Comparison of ENCODE assay signal across 12 cellular contexts in genomic region chr5:169856571-169856970, GRCh38.
A peak's percentile ranks its signal among the peaks of the same experiment; 100 is the strongest.
DNase-seq lines count a peak whose midpoint lies in the region; ATAC-seq and TF ChIP-seq lines count a peak whose summit lies in the region.
"Had no signal": no experiment of that assay in that cellular context is flagged by ENCODE, and none has a peak within 500 bp of the region (broad histone marks: within the 10 kb centered on the region; RNA-seq: fewer than 3 reads in every experiment).

No MANE protein-coding gene starts in this region.

- in situ Hi-C loops in astrocyte of the cerebellum (cut with HindIII; ENCODE audit: low sequenced_read_pairs): no loop called here

- H3K27me3 ChIP-seq in kidney epithelial cell (ENCODE audit: control insufficient read depth, insufficient read depth, low read length): no peaks in the 10 kb centered on the region
- H3K27me3 ChIP-seq in stomach: no peaks in the 10 kb centered on the region

- peak; percentile 51 for DNase-seq in Ammon's horn (ENCODE audit: low spot score)
- DNase-seq in HPDE6-E6E7 (ENCODE audit: extremely low spot score): peak; percentile 14
- peak; percentile 52 for DNase-seq in astrocyte of the cerebellum (ENCODE audit: low read depth)
- peak; percentile 79 for DNase-seq in kidney epithelial cell (ENCODE audit: low read depth)
- DNase-seq in stomach: no peak
- DNase-seq in mesenteric fat pad (ENCODE audit: low spot score): no peak
- DNase-seq: GF-D8, NCI-H748 treated with DMSO at 0.1 percent for 48 hours, posterior cingulate gyrus, T-helper 17 cell had no signal

- no peaks in the 10 kb centered on the region for H3K4me1 ChIP-seq in stomach

- no peak for TF ChIP-seq POLR2A in stomach (IDR thresholded peaks at IDR 0.05)

- H3K36me3 ChIP-seq in kidney epithelial cell (ENCODE audit: control insufficient read depth, insufficient read depth, low read length) (no peaks in the 10 kb centered on the region), stomach (no peaks in the 10 kb centered on the region)

- 73 to 84% (median 80%) methylated on average over 2 of the region's 2 CpGs for WGBS in stomach, 5 donors

- H3K9me3 ChIP-seq in stomach: peaks cover 0 to 11% (median 3%) of the 10 kb centered on the region in 4 donors

- TF ChIP-seq EP300 in stomach (IDR thresholded peaks at IDR 0.05): no peak

- TF ChIP-seq CTCF in astrocyte of the cerebellum (IDR thresholded peaks at IDR 0.05; ENCODE audit: low read depth, low read length, missing control alignments): no peak
- TF ChIP-seq CTCF in kidney epithelial cell (IDR thresholded peaks at IDR 0.05; ENCODE audit: insufficient read depth, low read length, poor library complexity, severe bottlenecking): no peak
- TF ChIP-seq CTCF in stomach (IDR thresholded peaks at IDR 0.05): no peak

- ATAC-seq in HG03025 (IDR thresholded peaks at IDR 0.05; ENCODE audit: low FRiP score, unreplicated experiment) (no peak), GM19463 (IDR thresholded peaks at IDR 0.05; ENCODE audit: unreplicated experiment) (no peak)
- ATAC-seq: T-helper 17 cell had no signal

- intact Hi-C loops in stomach (cut with DNase I; ENCODE audit: low total_unique reads): no loop called here

- no peak overlapping the region for H3K27ac ChIP-seq in stomach

- H3K4me3 ChIP-seq in astrocyte of the cerebellum (ENCODE audit: low read depth, low read length) (no peak overlapping the region), kidney epithelial cell (ENCODE audit: low read depth, low read length) (no peak overlapping the region), stomach (no peak overlapping the region)

Comparison
In these comparisons a context has a peak if more than half of its experiments do, and no peak if none do; other contexts are left out.
1. DNase-seq: peak in Ammon's horn (single experiment), HPDE6-E6E7 (single experiment), astrocyte of the cerebellum (single experiment) and kidney epithelial cell (single experiment); none in stomach (single experiment) and mesenteric fat pad (single experiment).